24 cellular contexts compared by ENCODE assay signal in genomic region chr3:54863806-54864205, GRCh38.
"Had no signal": no experiment of that assay in that cellular context is flagged by ENCODE, and none has a peak within 500 bp of the region (broad histone marks: within the 10 kb centered on the region; RNA-seq: fewer than 3 reads in every experiment).

No MANE protein-coding gene starts in this region.

- H3K36me3 Mint-ChIP-seq: naive B cell; stimulated activated naive B cell treated with anti-CD40 and anti-IgM and Interleukin-4, amounts not matched to agents 10 μg/mL and 1 μg/mL and 100 μg/mL, for 72 hours had no signal

- DNase-seq: effector CD4-positive, alpha-beta T cell; endodermal cell; erythroblast; foreskin keratinocyte; left colon; left ventricle myocardium superior; mesendoderm; naive B cell; ovary; right lobe of liver; spleen; stimulated activated CD4-positive, alpha-beta T cell treated with anti-CD3 and anti-CD28 coated beads, Interleukin-15, amount 100 ng/mL, for 24 hours; stimulated activated CD4-positive, alpha-beta T cell treated with anti-CD3 and anti-CD28 coated beads, Interleukin-1b, Interleukin-23, amount 100 ng/mL, for 48 hours; stimulated activated CD4-positive, alpha-beta T cell treated with anti-CD3 and anti-CD28 coated beads, Interleukin-4, amount 100 ng/mL, for 24 hours; stimulated activated naive B cell treated with anti-CD40 and anti-IgM and Interleukin-4, amounts not matched to agents 10 μg/mL and 1 μg/mL and 100 μg/mL, for 72 hours; stomach; substantia nigra had no signal

- H3K36me3 ChIP-seq: neutrophil, ovary, right lobe of liver, spleen, stomach had no signal

- H3K9me3 ChIP-seq: neutrophil, ovary, right lobe of liver, spleen, stomach had no signal

- H3K27ac Mint-ChIP-seq: endodermal cell; nephron; progenitor cell of endocrine pancreas; stimulated activated naive B cell treated with anti-CD40 and anti-IgM and Interleukin-4, amounts not matched to agents 10 μg/mL and 1 μg/mL and 100 μg/mL, for 72 hours; type B pancreatic cell had no signal

- H3K4me1 Mint-ChIP-seq: naive B cell; stimulated activated naive B cell treated with anti-CD40 and anti-IgM and Interleukin-4, amounts not matched to agents 10 μg/mL and 1 μg/mL and 100 μg/mL, for 72 hours had no signal

- H3K27me3 ChIP-seq: foreskin keratinocyte, hepatocyte, neutrophil, ovary, right lobe of liver, spleen, stomach had no signal

- H3K9me3 Mint-ChIP-seq: endodermal cell, nephron had no signal

- H3K4me3 ChIP-seq: coronary artery, hepatocyte, lung, ovary, right lobe of liver, spleen, stomach had no signal

- H3K27me3 Mint-ChIP-seq: naive B cell had no signal

- H3K4me3 Mint-ChIP-seq: endodermal cell; naive B cell; nephron; stimulated activated naive B cell treated with anti-CD40 and anti-IgM and Interleukin-4, amounts not matched to agents 10 μg/mL and 1 μg/mL and 100 μg/mL, for 72 hours had no signal

- H3K4me1 ChIP-seq: right lobe of liver, spleen, stomach had no signal

- H3K27ac ChIP-seq: foreskin keratinocyte, hepatocyte, neutrophil, ovary, right lobe of liver, spleen, stomach had no signal
